Comparison of ENCODE assay signal across 14 cellular contexts in genomic region chr16:87541004-87541881, GRCh38. TPM values are rescaled to one million over a fixed set of nuclear protein-coding genes. Genes with fewer than 3 reads are reported as not detected.
DNase-seq lines count a peak whose midpoint lies in the region; ATAC-seq, FAIRE-seq and TF ChIP-seq lines count a peak whose summit lies in the region.
"Had no signal": no experiment of that assay in that cellular context is flagged by ENCODE, and none has a peak within 500 bp of the region (broad histone marks: within the 10 kb centered on the region; RNA-seq: fewer than 3 reads in every experiment).

No MANE protein-coding gene starts in this region.

- H3K27ac ChIP-seq in HEK293 (ENCODE audit: extremely low read depth, low read depth, low read length) (no peak overlapping the region), hepatocyte (peak overlapping the region; percentile 21), small intestine (ENCODE audit: low read depth in 1 of 2, low read length in 1 of 2) (peak overlapping the region; percentile 6 to 81)
- H3K27ac ChIP-seq in effector memory CD4-positive, alpha-beta T cell (ENCODE audit: insufficient read depth, low read length, poor library complexity, severe bottlenecking) = no peak overlapping the region
- H3K27ac ChIP-seq: parathyroid adenoma had no signal

- DNase-seq in astrocyte of the hippocampus (ENCODE audit: low read depth, low spot score) = peak; percentile 67
- peak; percentile 39 for DNase-seq in hepatocyte (ENCODE audit: low spot score)
- DNase-seq in small intestine = peak; percentile 16
- no peak for DNase-seq in effector memory CD4-positive, alpha-beta T cell
- DNase-seq: activated CD4-positive, CD25-positive, alpha-beta regulatory T cell treated with anti-CD3 and anti-CD28 coated beads, Interleukin-2, amount 50 U/mL, for 72 hours; NCI-H187; stimulated activated naive CD8-positive, alpha-beta T cell treated with anti-CD3 and anti-CD28 coated beads, Interleukin-15, amount 100 ng/mL, for 72 hours had no signal

- no peaks in the 10 kb centered on the region for H3K79me2 ChIP-seq in hepatocyte
- H3K79me2 ChIP-seq: parathyroid adenoma had no signal

- H3K4me1 ChIP-seq in HEK293 (ENCODE audit: control insufficient read depth, insufficient read depth, low read length) = no peaks in the 10 kb centered on the region
- H3K4me1 ChIP-seq in hepatocyte (ENCODE audit: insufficient read depth) = peaks cover 4% of the 10 kb centered on the region
- H3K4me1 ChIP-seq in small intestine (ENCODE audit: control insufficient read depth in 2 of 2, insufficient read depth in 1 of 2, low read depth in 1 of 2, low read length in 1 of 2) = no peaks in the 10 kb centered on the region
- H3K4me1 ChIP-seq in effector memory CD4-positive, alpha-beta T cell (ENCODE audit: control insufficient read depth, insufficient read depth, low read length, poor library complexity, severe bottlenecking) = peaks cover 4% of the 10 kb centered on the region
- H3K4me1 ChIP-seq: parathyroid adenoma had no signal

- POLR2A ChIA-PET in HEK293 (lab: Yijun Ruan, JAX) = no interaction called here

- no peak for FAIRE-seq in small intestine (lab: Jason Lieb, UNC)
- FAIRE-seq: colon, GM12892 had no signal

- H3K9me2 ChIP-seq in hepatocyte (replicated peaks; ENCODE audit: insufficient read depth) = no peaks in the 10 kb centered on the region

- ATAC-seq in GM18517 (IDR thresholded peaks at IDR 0.05; ENCODE audit: unreplicated experiment) = no peak
- ATAC-seq in HG03280 (IDR thresholded peaks at IDR 0.05; ENCODE audit: unreplicated experiment) = no peak
- no peak for ATAC-seq in GM19351 (IDR thresholded peaks at IDR 0.05; ENCODE audit: unreplicated experiment)
- ATAC-seq: stimulated activated naive CD8-positive, alpha-beta T cell treated with anti-CD3 and anti-CD28 coated beads, Interleukin-15, amount 100 ng/mL, for 72 hours had no signal

- no peak overlapping the region for H2AFZ ChIP-seq in hepatocyte
- H2AFZ ChIP-seq: parathyroid adenoma had no signal

- WGBS in hepatocyte (ENCODE audit: low lambda C conversion rate, missing lambda C conversion rate) = 70% methylated on average over 37 of the region's 38 CpGs
- 45 to 60% (median 49%) methylated on average over 38 of the region's 38 CpGs for WGBS in small intestine, 3 donors

- CTCF ChIA-PET in HEK293 (lab: Yijun Ruan, JAX) = interaction anchor here (0.7 kb wide), 1 partner anchor 927 kb away, joined by 3 read pairs; no protein-coding TSS in a partner anchor

- no peaks in the 10 kb centered on the region for H3K9me3 ChIP-seq in HEK293 (ENCODE audit: control insufficient read depth, insufficient read depth, low read depth, low read length)
- no peaks in the 10 kb centered on the region for H3K9me3 ChIP-seq in hepatocyte (ENCODE audit: low read depth)
- H3K9me3 ChIP-seq in small intestine (ENCODE audit: control insufficient read depth, low read depth) = no peaks in the 10 kb centered on the region
- no peaks in the 10 kb centered on the region for H3K9me3 ChIP-seq in effector memory CD4-positive, alpha-beta T cell (ENCODE audit: control insufficient read depth, low read length)

- H3K27me3 ChIP-seq in hepatocyte (no peaks in the 10 kb centered on the region), small intestine (ENCODE audit: control insufficient read depth in 2 of 2, insufficient read depth in 2 of 2, low read length in 2 of 2) (no peaks in the 10 kb centered on the region)
- H3K27me3 ChIP-seq in effector memory CD4-positive, alpha-beta T cell (replicated peaks; ENCODE audit: control insufficient read depth, insufficient read depth, low read length, poor library complexity, severe bottlenecking) = no peaks in the 10 kb centered on the region

- TF ChIP-seq CTCF in HEK293 (tag by site-specific recombination; IDR thresholded peaks at IDR 0.05) = no peak
- no peak for TF ChIP-seq CTCF in hepatocyte (IDR thresholded peaks at IDR 0.05; ENCODE audit: poor library complexity)

- H4K20me1 ChIP-seq in hepatocyte (ENCODE audit: insufficient read depth, poor library complexity, severe bottlenecking) = no peaks in the 10 kb centered on the region

- H3K4me2 ChIP-seq in hepatocyte = peak overlapping the region; percentile 45

- H3K36me3 ChIP-seq in HEK293 (ENCODE audit: control insufficient read depth in 2 of 2, insufficient read depth in 1 of 2, low read length in 2 of 2) = no peaks in the 10 kb centered on the region
- no peaks in the 10 kb centered on the region for H3K36me3 ChIP-seq in hepatocyte (replicated peaks; ENCODE audit: insufficient read depth, low read depth)
- no peaks in the 10 kb centered on the region for H3K36me3 ChIP-seq in small intestine (ENCODE audit: control insufficient read depth in 2 of 2, insufficient read depth in 2 of 2, low read length in 2 of 2)
- no peaks in the 10 kb centered on the region for H3K36me3 ChIP-seq in effector memory CD4-positive, alpha-beta T cell (ENCODE audit: control insufficient read depth, insufficient read depth, low read length)

- no peak overlapping the region for H3K4me3 ChIP-seq in HEK293 (ENCODE audit: low read depth, low read length)
- no peak overlapping the region for H3K4me3 ChIP-seq in hepatocyte
- no peak overlapping the region for H3K4me3 ChIP-seq in small intestine (ENCODE audit: low read depth in 1 of 2, low read length in 2 of 2)
- H3K4me3 ChIP-seq in effector memory CD4-positive, alpha-beta T cell (ENCODE audit: insufficient read depth, low read depth, low read length, poor library complexity, severe bottlenecking) = no peak overlapping the region

TF ChIP-seq in HEK293, 187 proteins besides CTCF, POLR2A, EP300 and RAD21 (continues in another document):
- peak; percentile 24; the same call in 1 of the 2 replicates for TF ChIP-seq ZFHX2 (tag by site-specific recombination; conservative IDR thresholded peaks at IDR 0.05)
- no peak for TF ChIP-seq ZFP37 (tag by site-specific recombination; IDR thresholded peaks at IDR 0.05)
- TF ChIP-seq ZBTB7A (tag by site-specific recombination; IDR thresholded peaks at IDR 0.05; ENCODE audit: low read depth) = no peak
- TF ChIP-seq ZNF121 (tag by site-specific recombination; IDR thresholded peaks at IDR 0.05) = no peak
- no peak for TF ChIP-seq ZNF157 (tag by site-specific recombination; IDR thresholded peaks at IDR 0.05)
- TF ChIP-seq ZNF335 (tag by site-specific recombination; conservative IDR thresholded peaks at IDR 0.05) = peak; percentile 91
- TF ChIP-seq PRDM10 (tag by site-specific recombination; IDR thresholded peaks at IDR 0.05) = peak; percentile 75
- 0 out of 2 replicates have a peak, but pooled peaks have one; percentile 17 for TF ChIP-seq ZNF398 (tag by site-specific recombination; IDR thresholded peaks at IDR 0.05)
- TF ChIP-seq ZBTB6 (tag by site-specific recombination; IDR thresholded peaks at IDR 0.05) = 0 out of 2 replicates have a peak, but pooled peaks have one; percentile 29
- TF ChIP-seq ZNF394 (tag by site-specific recombination; IDR thresholded peaks at IDR 0.05; ENCODE audit: borderline replicate concordance) = 0 out of 2 replicates have a peak, but pooled peaks have one; percentile 10

RNA-seq across cellular contexts. Expression of gene ZCCHC14, which starts 48.4 kb away (rescaled TPM):
- total RNA-seq in hepatocyte = 12.6 and 14.5 TPM in 2 replicates
- polyA plus RNA-seq in hepatocyte (4.3 and 5.8 TPM in 2 replicates), small intestine (10 to 100 TPM in 2 of 3 donors, 1 to 10 TPM in 1; 9.2 to 14.6 (median 11.6) TPM)

Comparison
In these comparisons a context has a peak if more than half of its experiments do, and no peak if none do; other contexts are left out.
1. H3K27ac ChIP-seq: peak in hepatocyte (single experiment) and small intestine (2 of 2); none in HEK293 (single experiment) and effector memory CD4-positive, alpha-beta T cell (single experiment).
2. DNase-seq: peak in astrocyte of the hippocampus (single experiment), hepatocyte (single experiment) and small intestine (single experiment); none in effector memory CD4-positive, alpha-beta T cell (0 of 3).